In the genomic region with DNA sequence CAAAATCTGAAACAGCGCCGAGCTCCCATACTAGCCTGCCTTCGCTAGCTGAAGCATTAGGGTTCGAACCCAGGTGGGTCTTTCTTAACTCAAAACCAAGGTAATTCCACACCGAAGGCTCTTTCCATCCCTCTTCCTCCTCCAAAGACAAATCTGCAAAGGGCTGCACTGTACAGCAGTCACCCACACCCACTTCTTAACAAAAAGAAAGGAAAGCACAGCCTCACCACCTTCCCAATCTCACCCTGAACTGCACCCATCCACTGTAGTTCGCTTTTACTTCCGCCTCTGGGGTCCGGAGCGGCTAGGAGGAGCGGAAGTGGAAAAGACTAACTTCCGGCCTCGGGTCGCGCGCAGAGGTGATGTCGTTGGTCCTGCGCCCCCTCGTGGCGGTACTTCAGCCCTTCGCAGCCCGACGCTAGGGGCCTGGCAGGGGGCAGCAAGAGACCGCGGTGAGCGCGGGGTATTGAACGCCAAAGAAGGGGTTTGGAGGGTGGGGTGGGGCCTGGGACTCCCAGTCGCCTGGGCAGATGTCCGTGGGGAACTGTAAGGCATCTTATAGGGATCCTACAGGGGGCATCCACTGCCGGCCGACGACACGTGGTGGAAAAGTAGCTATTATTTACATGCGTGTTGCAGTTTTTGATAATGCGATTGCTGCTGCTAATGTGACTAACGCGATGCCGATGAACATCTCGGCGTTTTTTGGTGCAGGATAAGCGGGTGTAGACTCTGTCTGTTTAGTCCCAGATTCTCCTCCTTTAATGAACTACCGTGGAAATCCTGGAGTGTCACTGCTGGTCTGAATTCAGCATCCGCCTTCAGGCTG, we compare ENCODE assay signal across 8 cellular contexts.
DNase-seq lines count a peak whose midpoint lies in the region; ATAC-seq and TF ChIP-seq lines count a peak whose summit lies in the region.

A gene with protein sequence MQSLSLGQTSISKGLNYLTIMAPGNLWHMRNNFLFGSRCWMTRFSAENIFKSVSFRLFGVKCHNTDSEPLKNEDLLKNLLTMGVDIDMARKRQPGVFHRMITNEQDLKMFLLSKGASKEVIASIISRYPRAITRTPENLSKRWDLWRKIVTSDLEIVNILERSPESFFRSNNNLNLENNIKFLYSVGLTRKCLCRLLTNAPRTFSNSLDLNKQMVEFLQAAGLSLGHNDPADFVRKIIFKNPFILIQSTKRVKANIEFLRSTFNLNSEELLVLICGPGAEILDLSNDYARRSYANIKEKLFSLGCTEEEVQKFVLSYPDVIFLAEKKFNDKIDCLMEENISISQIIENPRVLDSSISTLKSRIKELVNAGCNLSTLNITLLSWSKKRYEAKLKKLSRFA (minus strand): TSS at position 290 of the 829 bp plus-strand sequence. CDS start 619 bp downstream, outside the sequence.

- ATAC-seq in GM18907 (IDR thresholded peaks at IDR 0.05; ENCODE audit: unreplicated experiment): peak; percentile 97
- peak; percentile 98 for ATAC-seq in HG03159 (IDR thresholded peaks at IDR 0.05; ENCODE audit: unreplicated experiment)

- DNase-seq in AG08395 (ENCODE audit: low spot score) (peak; percentile 92), NCI-H2227 (lab: John Stamatoyannopoulos, UW; ENCODE audit: unreplicated experiment) (peak; percentile 98), cardiac fibroblast (ENCODE audit: low read depth in 2 of 2) (peak; percentile 92 to 95), inferior parietal cortex (ENCODE audit: extremely low spot score) (peak; percentile 96)
- DNase-seq in stimulated activated CD4-positive, alpha-beta T cell treated with anti-CD3 and anti-CD28 coated beads, Interleukin-12 subunit alpha, Interleukin-12 subunit beta, amount 100 ng/mL, for 4 hours: peak; percentile 96

- H3K4me3 ChIP-seq in WI38 (ENCODE audit: low read depth, low read length) (peak within 1 kb of the TSS; percentile 81), cardiac fibroblast (replicated peaks in 1 of 2; ENCODE audit: low read depth in 2 of 2, low read length in 2 of 2) (peak within 1 kb of the TSS; percentile 72 to 79)

- TF ChIP-seq CTCF in WI38 (IDR thresholded peaks at IDR 0.05; ENCODE audit: low read depth, low read length) (peak; percentile 94), cardiac fibroblast (IDR thresholded peaks at IDR 0.05; ENCODE audit: low read depth, low read length) (peak; percentile 96)

Comparison
In these comparisons a context has a peak if more than half of its experiments do, and no peak if none do; other contexts are left out.
1. Peak in every context shown above with its lines: DNase-seq, ATAC-seq and H3K4me3 ChIP-seq.